In genomic region chr3:121496841-121497240, GRCh38 we compare ENCODE assay signal across 33 cellular contexts.
"Had no signal": no experiment of that assay in that cellular context is flagged by ENCODE, and none has a peak within 500 bp of the region (broad histone marks: within the 10 kb centered on the region; RNA-seq: fewer than 3 reads in every experiment).

No MANE protein-coding gene starts in this region.

- H3K4me2 ChIP-seq: smooth muscle cell had no signal

- H3K27ac Mint-ChIP-seq: endodermal cell; immature natural killer cell; mesothelial cell of epicardium; naive B cell; natural killer cell treated with Interleukin-12 subunit alpha and Interleukin-12 subunit beta and Interleukin-15 and Interleukin-18, amount 100 ng/mL, for 72 hours; progenitor cell of endocrine pancreas had no signal

- H3K36me3 ChIP-seq: ovary, suprapubic skin, transverse colon, upper lobe of right lung, uterus had no signal

- FAIRE-seq: colon had no signal

- H3K27me3 Mint-ChIP-seq: naive B cell; natural killer cell treated with Interleukin-12 subunit alpha and Interleukin-12 subunit beta and Interleukin-15 and Interleukin-18, amount 100 ng/mL, for 72 hours; progenitor cell of endocrine pancreas; stimulated activated naive CD8-positive, alpha-beta T cell treated with anti-CD3 and anti-CD28 coated beads, Interleukin-15, amount 100 ng/mL, for 72 hours had no signal

- H3K27me3 ChIP-seq: dorsolateral prefrontal cortex, ovary, suprapubic skin, transverse colon, upper lobe of right lung, uterus had no signal

- H3K4me1 Mint-ChIP-seq: endodermal cell; immature natural killer cell; mesothelial cell of epicardium; naive B cell; neural crest cell; stimulated activated naive CD8-positive, alpha-beta T cell treated with anti-CD3 and anti-CD28 coated beads, Interleukin-15, amount 100 ng/mL, for 72 hours had no signal

- H3K4me3 ChIP-seq: dorsolateral prefrontal cortex, lung, mucosa of descending colon, ovary, smooth muscle cell, suprapubic skin, transverse colon, upper lobe of right lung, uterus had no signal

- DNase-seq: central memory CD4-positive, alpha-beta T cell; dorsolateral prefrontal cortex; effector CD4-positive, alpha-beta T cell; endodermal cell; erythroblast; foreskin melanocyte; hypothalamus; immature natural killer cell; islet precursor cell; kidney glomerular epithelial cell; mesenchymal stem cell; mucosa of descending colon; naive B cell; nucleus accumbens; ovary; stimulated activated CD4-positive, alpha-beta T cell treated with anti-CD3 and anti-CD28 coated beads, Interleukin-12 subunit alpha, Interleukin-12 subunit beta, amount 100 ng/mL, for 4 hours; stimulated activated CD4-positive, alpha-beta T cell treated with anti-CD3 and anti-CD28 coated beads, Interleukin-1b, Interleukin-23, amount 100 ng/mL, for 48 hours; stimulated activated CD4-positive, alpha-beta T cell treated with anti-CD3 and anti-CD28 coated beads, Interleukin-4, amount 100 ng/mL, for 1 hour; stimulated activated CD8-positive, alpha-beta memory T cell treated with anti-CD3 and anti-CD28 coated beads, Interleukin-4, amount 100 ng/mL, for 48 hours; stimulated activated naive CD4-positive, alpha-beta T cell; stimulated activated naive CD8-positive, alpha-beta T cell treated with anti-CD3 and anti-CD28 coated beads, Interleukin-15, amount 100 ng/mL, for 72 hours; transverse colon; upper lobe of right lung; uterus had no signal

- H3K9me3 ChIP-seq: mucosa of descending colon, ovary, suprapubic skin, transverse colon, upper lobe of right lung, uterus had no signal

- ATAC-seq: mucosa of descending colon; natural killer cell treated with Interleukin-12 subunit alpha and Interleukin-12 subunit beta and Interleukin-15 and Interleukin-18, amount 100 ng/mL, for 72 hours; sciatic nerve; stimulated activated naive CD8-positive, alpha-beta T cell treated with anti-CD3 and anti-CD28 coated beads, Interleukin-15, amount 100 ng/mL, for 72 hours; upper lobe of right lung had no signal

- H3K9me3 Mint-ChIP-seq: endodermal cell; immature natural killer cell; mesothelial cell of epicardium; naive B cell; natural killer cell treated with Interleukin-12 subunit alpha and Interleukin-12 subunit beta and Interleukin-15 and Interleukin-18, amount 100 ng/mL, for 72 hours; neural crest cell; stimulated activated naive CD8-positive, alpha-beta T cell treated with anti-CD3 and anti-CD28 coated beads, Interleukin-15, amount 100 ng/mL, for 72 hours had no signal

- H3K4me3 Mint-ChIP-seq: endodermal cell; immature natural killer cell; mesothelial cell of epicardium; naive B cell; natural killer cell treated with Interleukin-12 subunit alpha and Interleukin-12 subunit beta and Interleukin-15 and Interleukin-18, amount 100 ng/mL, for 72 hours; neural crest cell; stimulated activated naive CD8-positive, alpha-beta T cell treated with anti-CD3 and anti-CD28 coated beads, Interleukin-15, amount 100 ng/mL, for 72 hours had no signal

- H3K4me1 ChIP-seq: suprapubic skin, transverse colon, upper lobe of right lung, uterus had no signal

- H3K27ac ChIP-seq: dorsolateral prefrontal cortex, ovary, suprapubic skin, transverse colon, upper lobe of right lung, uterus had no signal

- H3K36me3 Mint-ChIP-seq: naive B cell had no signal
